Comparison of ENCODE assay signal across 9 cellular contexts in genomic region chr14:68784995-68785816, GRCh38. TPM values are rescaled to one million over a fixed set of nuclear protein-coding genes. Genes with fewer than 3 reads are reported as not detected.
A peak's percentile ranks its signal among the peaks of the same experiment; 100 is the strongest.
DNase-seq lines count a peak whose midpoint lies in the region; ATAC-seq and TF ChIP-seq lines count a peak whose summit lies in the region.
"Had no signal": no experiment of that assay in that cellular context is flagged by ENCODE, and none has a peak within 500 bp of the region (broad histone marks: within the 10 kb centered on the region; RNA-seq: fewer than 3 reads in every experiment).

No MANE protein-coding gene starts in this region.

- H3K9me3 Mint-ChIP-seq in Caco-2 (ENCODE audit: unreplicated experiment), result no peaks in the 10 kb centered on the region

- peaks cover 91% of the 10 kb centered on the region for H3K4me1 ChIP-seq in Caco-2
- peaks cover 16 to 19% of the 10 kb centered on the region in 2 experiments for H3K4me1 ChIP-seq in SK-N-SH (ENCODE audit: control insufficient read depth in 1 of 2, insufficient read depth in 2 of 2, low read depth in 1 of 2, low read length in 1 of 2)
- peaks cover 7% of the 10 kb centered on the region for H3K4me1 ChIP-seq in parathyroid adenoma

- ATAC-seq in HG03354 (IDR thresholded peaks at IDR 0.05; ENCODE audit: poor library complexity, severe bottlenecking, unreplicated experiment), result no peak
- ATAC-seq in GM21423 (IDR thresholded peaks at IDR 0.05; ENCODE audit: unreplicated experiment), result no peak

- DNase-seq in Caco-2 (peak in 1 of 2 experiments; percentile 37), SK-N-SH (no peak), fibroblast of gingiva (ENCODE audit: low read depth) (peak; percentile 30), KG1 (lab: John Stamatoyannopoulos, UW) (no peak), KBM-7 (no peak)

- H3K27me3 ChIP-seq in Caco-2 (replicated peaks; ENCODE audit: control insufficient read depth, insufficient read depth, low read length) (no peaks in the 10 kb centered on the region), SK-N-SH (ENCODE audit: insufficient read depth) (no peaks in the 10 kb centered on the region), parathyroid adenoma (ENCODE audit: control insufficient read depth, insufficient read depth, low read length) (no peaks in the 10 kb centered on the region)

- H3K9me2 ChIP-seq in SK-N-SH, result no peaks in the 10 kb centered on the region

- H3K9ac ChIP-seq in SK-N-SH, result no peak overlapping the region
- H3K9ac ChIP-seq in parathyroid adenoma, result no peak overlapping the region

- H3K9me3 ChIP-seq in Caco-2 (no peaks in the 10 kb centered on the region), SK-N-SH (no peaks in the 10 kb centered on the region), parathyroid adenoma (ENCODE audit: control insufficient read depth, low read length) (no peaks in the 10 kb centered on the region)
- H3K9me3 ChIP-seq: mucosa of descending colon had no signal

- 0 out of 2 replicates have a peak, but pooled peaks cover under 1% of the 10 kb centered on the region for H3K79me2 ChIP-seq in SK-N-SH (ENCODE audit: insufficient read depth)
- H3K79me2 ChIP-seq in parathyroid adenoma, result no peaks in the 10 kb centered on the region

- no peak for TF ChIP-seq CTCF in Caco-2 (IDR thresholded peaks at IDR 0.05; ENCODE audit: insufficient read depth in 1 of 2, low read depth in 1 of 2, low read length in 1 of 2, severe bottlenecking in 1 of 2, unreplicated experiment in 1 of 2)
- no peak for TF ChIP-seq CTCF in SK-N-SH (IDR thresholded peaks at IDR 0.05)
- no peak for TF ChIP-seq CTCF in parathyroid adenoma (IDR thresholded peaks at IDR 0.05)

- H3K27me3 Mint-ChIP-seq in Caco-2 (ENCODE audit: insufficient read depth, unreplicated experiment), result no peaks in the 10 kb centered on the region

- H3K36me3 ChIP-seq in Caco-2 (ENCODE audit: control insufficient read depth, insufficient read depth, low read length) (peaks cover 5% of the 10 kb centered on the region), SK-N-SH (replicated peaks in 1 of 2; ENCODE audit: control insufficient read depth in 1 of 2, insufficient read depth in 2 of 2, low read length in 1 of 2) (peaks cover 3% of the 10 kb centered on the region in 2 experiments), parathyroid adenoma (ENCODE audit: control insufficient read depth, insufficient read depth, low read length) (peaks cover 3% of the 10 kb centered on the region)

- H3K4me3 Mint-ChIP-seq in Caco-2 (ENCODE audit: unreplicated experiment), result no peak overlapping the region

- H3F3A ChIP-seq in SK-N-SH (replicated peaks; ENCODE audit: insufficient read depth), result peaks cover 23% of the 10 kb centered on the region

- in situ Hi-C loops in KBM-7 (cut with MboI; ENCODE audit: low pct_unique_long_range_greater_than_20kb, low sequenced_read_pairs), result no loop called here

- no peaks in the 10 kb centered on the region for H4K20me1 ChIP-seq in SK-N-SH (ENCODE audit: insufficient read depth)

- H3K27ac ChIP-seq in SK-N-SH (ENCODE audit: low read depth in 2 of 2, low read length in 1 of 2) (peak overlapping the region in 1 of 2 experiments; percentile 44; a peak in 2 of 4 replicates), parathyroid adenoma (no peak overlapping the region)

- BruUV-seq in Caco-2 (replicated peaks; lab: Mats Ljungman, UMichigan), result TSS peak; percentile 82

- H3K4me1 Mint-ChIP-seq in Caco-2 (ENCODE audit: low read depth, unreplicated experiment), result peaks cover 51% of the 10 kb centered on the region

- peaks cover 59% of the 10 kb centered on the region for H3K36me3 Mint-ChIP-seq in Caco-2 (ENCODE audit: insufficient read depth, unreplicated experiment)

- WGBS in SK-N-SH (ENCODE audit: low lambda C conversion rate), result 62% methylated on average over 7 of the region's 7 CpGs

- intact Hi-C loops in Caco-2 (cut with micrococcal nuclease; ENCODE audit: unreplicated experiment), result loop anchor here (1.0 to 2.0 kb wide), 2 partner anchors 8 to 156 kb away; partner anchors contain the start of gene ZFP36L1

- H3K4me2 ChIP-seq in SK-N-SH (no peak overlapping the region; the same call in 1 of the 2 replicates), parathyroid adenoma (ENCODE audit: low read length) (no peak overlapping the region)

- H3K4me3 ChIP-seq in Caco-2 (ENCODE audit: low read depth, low read length) (no peak overlapping the region), SK-N-SH (ENCODE audit: low read depth in 2 of 2, low read length in 1 of 2) (no peak overlapping the region), parathyroid adenoma (ENCODE audit: low read depth, low read length) (peak overlapping the region; percentile 7)
- H3K4me3 ChIP-seq: mucosa of descending colon had no signal

- no peak for TF ChIP-seq RAD21 in SK-N-SH (IDR thresholded peaks at IDR 0.05; ENCODE audit: low read length)

- H2AFZ ChIP-seq in SK-N-SH (ENCODE audit: low read depth), result no peak overlapping the region
- no peak overlapping the region for H2AFZ ChIP-seq in parathyroid adenoma

- H3K27ac Mint-ChIP-seq in Caco-2 (ENCODE audit: unreplicated experiment), result peak overlapping the region; percentile 83

- POLR2A ChIA-PET in Caco-2 (lab: Charles Lee), result interaction anchor here (7.4 kb wide), 1 partner anchor 7 kb away, joined by 70 read pairs; the partner anchor contains the start of gene ZFP36L1
- POLR2A ChIA-PET in SK-N-SH (lab: Yijun Ruan, JAX), result no interaction called here

- CTCF ChIA-PET in Caco-2 (lab: Charles Lee) (interaction anchor here (1.2 to 1.6 kb wide), 2 partner anchors 22 to 31 kb away, joined by 3 read pairs; no protein-coding TSS in a partner anchor), SK-N-SH (lab: Yijun Ruan, JAX) (interaction anchor here (0.5 to 10.4 kb wide), 4 partner anchors 32 to 534 kb away, joined by 3 to 160 read pairs (median 5); no protein-coding TSS in a partner anchor)

- TF ChIP-seq EP300 in SK-N-SH (IDR thresholded peaks at IDR 0.05; ENCODE audit: borderline replicate concordance in 1 of 2, low read depth in 1 of 2, low read length in 1 of 2), result peak in 1 of 2 experiments; percentile 58; a peak in 1 of 4 replicates

TF ChIP-seq in SK-N-SH, 30 proteins besides CTCF, POLR2A, EP300 and RAD21 (continues in another document):
- TF ChIP-seq FOXJ3 (CRISPR knock-in tag; IDR thresholded peaks at IDR 0.05), result no peak
- peak; percentile 74 for TF ChIP-seq TCF12 (IDR thresholded peaks at IDR 0.05)
- TF ChIP-seq EZH2phosphoT487 (IDR thresholded peaks at IDR 0.05; ENCODE audit: borderline replicate concordance, low read depth), result no peak
- no peak for TF ChIP-seq POLR2AphosphoS5 (IDR thresholded peaks at IDR 0.05; ENCODE audit: low read depth, low read length)
- peak; percentile 75; the same call in 1 of the 2 replicates for TF ChIP-seq FOSL2 (IDR thresholded peaks at IDR 0.05; ENCODE audit: borderline replicate concordance, low read depth)
- no peak for TF ChIP-seq ZBTB33 (IDR thresholded peaks at IDR 0.05; ENCODE audit: borderline replicate concordance, low read depth)
- peak; percentile 72 for TF ChIP-seq PBX3 (IDR thresholded peaks at IDR 0.05)
- TF ChIP-seq GABPA (IDR thresholded peaks at IDR 0.05; ENCODE audit: low read depth), result no peak
- no peak for TF ChIP-seq USF2 (IDR thresholded peaks at IDR 0.05; ENCODE audit: borderline replicate concordance, low read depth, low read length)

RNA-seq across cellular contexts. Expression of gene ZFP36L1, which starts 7.7 kb away (rescaled TPM):
- total RNA-seq in Caco-2 (2022), result 94.8 and 103 TPM in 2 replicates
- 8.8 and 16.5 TPM in 2 replicates for polyA plus RNA-seq in SK-N-SH (2012; rRNA removed)
- 8.1 and 13.9 TPM in 2 replicates for polyA plus RNA-seq in SK-N-SH (2012; cell fraction: cytosol; rRNA removed)
- polyA plus RNA-seq in SK-N-SH (2012; cell fraction: nucleus; rRNA removed), result 27.3 and 37.3 TPM in 2 replicates
